ENCODE assay signal across 8 cellular contexts in genomic region chr17:19386276-19386863, GRCh38. TPM values are rescaled to one million over a fixed set of nuclear protein-coding genes. Genes with fewer than 3 reads are reported as not detected.
DNase-seq lines count a peak whose midpoint lies in the region; ATAC-seq and TF ChIP-seq lines count a peak whose summit lies in the region.

No MANE protein-coding gene starts in this region.

- H3K4me1 ChIP-seq in muscle layer of colon (ENCODE audit: insufficient read depth, low read length), result peaks cover 64% of the 10 kb centered on the region

- H3K9ac ChIP-seq in muscle layer of colon (ENCODE audit: low read length), result peak overlapping the region; percentile 55

- ATAC-seq in activated CD8-positive, alpha-beta memory T cell treated with anti-CD3 and anti-CD28 coated beads, Interleukin-2, amount 10 ng/mL, durations not matched to agents 7 days and 5 days, result no peak
- no peak for ATAC-seq in GM18873 (IDR thresholded peaks at IDR 0.05; ENCODE audit: low FRiP score, unreplicated experiment)

- POLR2A ChIA-PET in AG04450 (lab: Yijun Ruan, JAX), result interaction anchor here (1.1 to 4.7 kb wide), 6 partner anchors 9 to 62 kb away, joined by 3 to 52 read pairs (median 5); partner anchors contain the start of gene MAPK7

- H3K27me3 Mint-ChIP-seq in activated CD8-positive, alpha-beta memory T cell treated with anti-CD3 and anti-CD28 coated beads, Interleukin-2, amount 10 ng/mL, durations not matched to agents 7 days and 5 days, result peaks cover 2% of the 10 kb centered on the region

- TF ChIP-seq CTCF in AG04450 (IDR thresholded peaks at IDR 0.05; ENCODE audit: low read depth, low read length) (no peak), coronary artery (IDR thresholded peaks at IDR 0.05) (no peak)

- H3K27ac Mint-ChIP-seq in activated CD8-positive, alpha-beta memory T cell treated with anti-CD3 and anti-CD28 coated beads, Interleukin-2, amount 10 ng/mL, durations not matched to agents 7 days and 5 days, result no peak overlapping the region

- H3K27ac ChIP-seq in AG04450 (ENCODE audit: low read depth, low read length) (peak overlapping the region; percentile 95), coronary artery (peak overlapping the region; percentile 96 to 99), muscle layer of colon (ENCODE audit: low read depth, low read length) (peak overlapping the region; percentile 100)

- DNase-seq in AG04450 (ENCODE audit: low read depth, low spot score) (peak; percentile 50), MV-4-11 (lab: John Stamatoyannopoulos, UW) (peak; percentile 88), coronary artery (ENCODE audit: low spot score) (peak; percentile 91), NCI-H2107 (lab: John Stamatoyannopoulos, UW) (no peak), superior temporal gyrus (ENCODE audit: extremely low spot score) (no peak)
- DNase-seq in activated CD8-positive, alpha-beta memory T cell treated with anti-CD3 and anti-CD28 coated beads, Interleukin-2, amount 10 ng/mL, durations not matched to agents 7 days and 5 days, result no peak

- H3K36me3 Mint-ChIP-seq in activated CD8-positive, alpha-beta memory T cell treated with anti-CD3 and anti-CD28 coated beads, Interleukin-2, amount 10 ng/mL, durations not matched to agents 7 days and 5 days, result peaks cover 4% of the 10 kb centered on the region

- no peaks in the 10 kb centered on the region for H3K9me3 Mint-ChIP-seq in activated CD8-positive, alpha-beta memory T cell treated with anti-CD3 and anti-CD28 coated beads, Interleukin-2, amount 10 ng/mL, durations not matched to agents 7 days and 5 days (ENCODE audit: low read depth)

- peaks cover 23% of the 10 kb centered on the region for H3K36me3 ChIP-seq in muscle layer of colon (ENCODE audit: insufficient read depth, low read length)

- H3K4me3 Mint-ChIP-seq in activated CD8-positive, alpha-beta memory T cell treated with anti-CD3 and anti-CD28 coated beads, Interleukin-2, amount 10 ng/mL, durations not matched to agents 7 days and 5 days, result no peak overlapping the region

- no peaks in the 10 kb centered on the region for H3K27me3 ChIP-seq in AG04450 (ENCODE audit: control insufficient read depth, insufficient read depth, low read length)
- H3K27me3 ChIP-seq in muscle layer of colon (ENCODE audit: control insufficient read depth in 1 of 2, insufficient read depth in 2 of 2, low read length in 2 of 2), result no peaks in the 10 kb centered on the region

- H3K9me3 ChIP-seq in AG04450 (ENCODE audit: control insufficient read depth, insufficient read depth, low read length) (no peaks in the 10 kb centered on the region), muscle layer of colon (ENCODE audit: low read length) (no peaks in the 10 kb centered on the region)

- CTCF ChIA-PET in AG04450 (lab: Charles Lee), result interaction anchor here (1.0 to 2.3 kb wide), 2 partner anchors 61 kb away, joined by 7 to 18 read pairs; no protein-coding TSS in a partner anchor
- CTCF ChIA-PET in activated CD8-positive, alpha-beta memory T cell treated with anti-CD3 and anti-CD28 coated beads, Interleukin-2, amount 10 ng/mL, durations not matched to agents 7 days and 5 days (lab: Charles Lee), result interaction anchor here (1.6 kb wide), 1 partner anchor 24 kb away, joined by 3 read pairs; the partner anchor contains the start of gene B9D1

- H3K4me3 ChIP-seq in AG04450 (ENCODE audit: low read depth, low read length) (peak overlapping the region; percentile 76), coronary artery (peak overlapping the region; percentile 67), muscle layer of colon (ENCODE audit: low read depth in 1 of 2, low read length in 2 of 2) (peak overlapping the region; percentile 60 to 69)

- no peaks in the 10 kb centered on the region for H3K4me1 Mint-ChIP-seq in activated CD8-positive, alpha-beta memory T cell treated with anti-CD3 and anti-CD28 coated beads, Interleukin-2, amount 10 ng/mL, durations not matched to agents 7 days and 5 days

RNA-seq across cellular contexts. Expression of gene MFAP4, which starts 0.6 kb away (rescaled TPM):
- polyA plus RNA-seq in AG04450 (2011; rRNA removed), result 122 and 230 TPM in 2 replicates
- 57.3 and 80.3 TPM in 2 replicates for polyA minus RNA-seq in AG04450 (2011; rRNA and poly(A)+ RNA removed)
- not detected for total RNA-seq in activated CD8-positive, alpha-beta memory T cell treated with anti-CD3 and anti-CD28 coated beads, Interleukin-2, amount 10 ng/mL, durations not matched to agents 7 days and 5 days

RNA-seq across cellular contexts. Expression of gene MAPK7, which starts 8.1 kb away (rescaled TPM):
- 6.2 and 11.0 TPM in 2 replicates for polyA plus RNA-seq in AG04450 (2011; rRNA removed)
- 35.7 and 53.6 TPM in 2 replicates for polyA minus RNA-seq in AG04450 (2011; rRNA and poly(A)+ RNA removed)
- total RNA-seq in activated CD8-positive, alpha-beta memory T cell treated with anti-CD3 and anti-CD28 coated beads, Interleukin-2, amount 10 ng/mL, durations not matched to agents 7 days and 5 days, result 10 to 100 TPM; 16.9 to 27.8 TPM

RNA-seq across cellular contexts. Expression of gene B9D1, which starts 23.8 kb away (rescaled TPM):
- 35.2 and 45.8 TPM in 2 replicates for polyA plus RNA-seq in AG04450 (2011; rRNA removed)
- 29.7 and 36.6 TPM in 2 replicates for polyA minus RNA-seq in AG04450 (2011; rRNA and poly(A)+ RNA removed)
- total RNA-seq in activated CD8-positive, alpha-beta memory T cell treated with anti-CD3 and anti-CD28 coated beads, Interleukin-2, amount 10 ng/mL, durations not matched to agents 7 days and 5 days, result 1 to 10 TPM; 1.1 to 2.6 TPM

RNA-seq across cellular contexts. Expression of gene RNF112, which starts 24.7 kb away (rescaled TPM):
- 3.3 and 4.5 TPM in 2 replicates for polyA plus RNA-seq in AG04450 (2011; rRNA removed)
- polyA minus RNA-seq in AG04450 (2011; rRNA and poly(A)+ RNA removed), result 3.1 and 5.5 TPM in 2 replicates
- total RNA-seq in activated CD8-positive, alpha-beta memory T cell treated with anti-CD3 and anti-CD28 coated beads, Interleukin-2, amount 10 ng/mL, durations not matched to agents 7 days and 5 days, result under 1 TPM; 0.14 to 0.20 TPM

Comparison
In these comparisons a context has a peak if more than half of its experiments do, and no peak if none do; other contexts are left out.
1. DNase-seq: peak in AG04450 (single experiment), MV-4-11 (single experiment) and coronary artery (single experiment); none in NCI-H2107 (single experiment), superior temporal gyrus (single experiment) and activated CD8-positive, alpha-beta memory T cell treated with anti-CD3 and anti-CD28 coated beads, Interleukin-2, amount 10 ng/mL, durations not matched to agents 7 days and 5 days (single experiment).
2. Peak in every context shown above with its lines, with median percentiles within 50 percentile points of each other: H3K27ac ChIP-seq and H3K4me3 ChIP-seq.